Comparison of ENCODE assay signal across 11 cellular contexts in the genomic region with DNA sequence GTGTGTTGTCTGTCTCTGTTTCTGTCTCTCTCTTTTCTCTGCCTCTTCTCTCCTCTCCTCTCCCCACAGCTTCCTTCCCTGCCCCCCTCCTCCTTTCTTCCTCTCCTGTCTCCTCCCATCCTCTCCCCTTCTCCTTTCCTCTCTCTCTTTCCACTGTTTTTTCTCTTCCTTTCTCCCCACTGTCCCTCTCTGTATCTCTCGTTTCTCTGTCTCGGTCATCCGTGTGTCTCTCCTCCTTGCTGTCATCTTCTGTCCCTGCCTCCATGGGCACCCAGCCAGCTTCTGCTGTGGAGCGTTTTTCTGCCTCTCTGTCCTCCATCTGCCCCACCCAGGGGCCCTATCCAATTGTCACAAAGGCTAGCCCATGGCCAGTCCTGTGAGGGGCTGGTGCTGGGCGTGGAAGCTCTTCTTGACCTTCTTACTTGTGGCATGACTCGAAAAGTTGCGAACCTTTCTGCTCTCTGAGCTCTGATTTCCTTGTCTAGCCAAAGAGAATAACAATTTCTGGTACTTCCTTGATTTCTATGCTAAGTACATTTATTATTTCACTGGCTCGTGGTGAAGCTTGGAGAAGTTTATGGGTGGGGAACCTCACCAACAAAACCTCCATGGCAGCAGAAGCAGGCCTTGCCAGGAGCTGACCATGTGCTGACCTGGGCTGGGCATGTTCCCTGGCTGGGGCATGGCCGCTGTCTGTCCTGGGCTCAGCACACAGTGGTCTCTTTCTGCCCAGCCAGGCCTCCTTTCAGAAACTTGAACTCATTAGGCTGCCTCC.
A peak's percentile ranks its signal among the peaks of the same experiment; 100 is the strongest.
DNase-seq lines count a peak whose midpoint lies in the region; ATAC-seq and TF ChIP-seq lines count a peak whose summit lies in the region.
"Had no signal": no experiment of that assay in that cellular context is flagged by ENCODE, and none has a peak within 500 bp of the region (broad histone marks: within the 10 kb centered on the region; RNA-seq: fewer than 3 reads in every experiment).

No MANE protein-coding gene starts in this region.

- H3K27me3 ChIP-seq in BLaER1 treated with 17β-estradiol and CSF1 and Interleukin-3, amounts not matched to agents 10 nM and 100 nM = no peaks in the 10 kb centered on the region
- no peaks in the 10 kb centered on the region for H3K27me3 ChIP-seq in esophagus muscularis mucosa
- H3K27me3 ChIP-seq in neutrophil = no peaks in the 10 kb centered on the region
- no peaks in the 10 kb centered on the region for H3K27me3 ChIP-seq in CD4-positive, alpha-beta memory T cell (ENCODE audit: insufficient read depth, low read length)

- H3K4me3 Mint-ChIP-seq in CD4-positive, alpha-beta memory T cell = no peak overlapping the region
- H3K4me3 Mint-ChIP-seq in activated T-cell treated with anti-CD3 and anti-CD28 coated beads, Interleukin-2, amount 50 U/mL, for 24 hours = no peak overlapping the region
- H3K4me3 Mint-ChIP-seq: naive B cell had no signal

- no peaks in the 10 kb centered on the region for H3K9me3 ChIP-seq in BLaER1 treated with 17β-estradiol and CSF1 and Interleukin-3, amounts not matched to agents 10 nM and 100 nM (replicated peaks in 1 of 11)
- H3K9me3 ChIP-seq in esophagus muscularis mucosa = no peaks in the 10 kb centered on the region
- no peaks in the 10 kb centered on the region for H3K9me3 ChIP-seq in neutrophil
- H3K9me3 ChIP-seq in CD4-positive, alpha-beta memory T cell (ENCODE audit: control insufficient read depth in 1 of 2, low read length in 2 of 2) = no peaks in the 10 kb centered on the region

- CTCF ChIA-PET in CD4-positive, alpha-beta memory T cell (lab: Charles Lee; ENCODE audit: partially characterized antibody) = no interaction called here

- H3K9me3 Mint-ChIP-seq in CD4-positive, alpha-beta memory T cell = peaks cover 0 to 4% (median 0%) of the 10 kb centered on the region in 8 donors
- H3K9me3 Mint-ChIP-seq in activated T-cell treated with anti-CD3 and anti-CD28 coated beads, Interleukin-2, amount 50 U/mL, for 24 hours = no peaks in the 10 kb centered on the region

- peak overlapping the region; percentile 24 to 88 (median 77); a peak in 21 of 22 replicates for H3K4me2 ChIP-seq in BLaER1 treated with 17β-estradiol and CSF1 and Interleukin-3, amounts not matched to agents 10 nM and 100 nM

- no peaks in the 10 kb centered on the region for H3K36me3 ChIP-seq in BLaER1 treated with 17β-estradiol and CSF1 and Interleukin-3, amounts not matched to agents 10 nM and 100 nM
- H3K36me3 ChIP-seq in esophagus muscularis mucosa (no peaks in the 10 kb centered on the region), neutrophil (no peaks in the 10 kb centered on the region)
- H3K36me3 ChIP-seq in CD4-positive, alpha-beta memory T cell (ENCODE audit: insufficient read depth, low read length) = no peaks in the 10 kb centered on the region

- peak overlapping the region in 1 of 10 experiments; percentile 14; a peak in 1 of 20 replicates for H3K4me3 ChIP-seq in BLaER1 treated with 17β-estradiol and CSF1 and Interleukin-3, amounts not matched to agents 10 nM and 100 nM
- H3K4me3 ChIP-seq in esophagus muscularis mucosa (no peak overlapping the region), neutrophil (ENCODE audit: low read depth in 1 of 2, low read length in 1 of 2) (peak overlapping the region; percentile 11 to 36)
- H3K4me3 ChIP-seq in CD4-positive, alpha-beta memory T cell (ENCODE audit: low read length in 2 of 2) = no peak overlapping the region

- no peaks in the 10 kb centered on the region for H3K36me3 Mint-ChIP-seq in CD4-positive, alpha-beta memory T cell
- no peaks in the 10 kb centered on the region for H3K36me3 Mint-ChIP-seq in activated T-cell treated with anti-CD3 and anti-CD28 coated beads, Interleukin-2, amount 50 U/mL, for 24 hours (ENCODE audit: low read depth)
- H3K36me3 Mint-ChIP-seq: naive B cell had no signal

- H4K20me1 ChIP-seq in BLaER1 treated with 17β-estradiol and CSF1 and Interleukin-3, amounts not matched to agents 10 nM and 100 nM = no peaks in the 10 kb centered on the region

- H3K4me1 Mint-ChIP-seq in CD4-positive, alpha-beta memory T cell = peaks cover 0 to 4% (median 0%) of the 10 kb centered on the region in 4 donors
- H3K4me1 Mint-ChIP-seq in activated T-cell treated with anti-CD3 and anti-CD28 coated beads, Interleukin-2, amount 50 U/mL, for 24 hours (ENCODE audit: low read depth) = peaks cover 5% of the 10 kb centered on the region

- TF ChIP-seq CTCF in esophagus muscularis mucosa (IDR thresholded peaks at IDR 0.05) (no peak), neutrophil (IDR thresholded peaks at IDR 0.05) (no peak)

- DNase-seq in NCI-H345 treated with DMSO at 0.1 percent for 48 hours (lab: John Stamatoyannopoulos, UW; ENCODE audit: unreplicated experiment) (peak; percentile 15), esophagus muscularis mucosa (ENCODE audit: extremely low spot score) (no peak)
- DNase-seq in activated CD4-positive, CD25-positive, alpha-beta regulatory T cell (lab: John Stamatoyannopoulos, UW) = no peak
- no peak for DNase-seq in CD4-positive, alpha-beta memory T cell
- DNase-seq in activated T-cell treated with anti-CD3 and anti-CD28 coated beads, Interleukin-2, amount 50 U/mL, for 24 hours = no peak
- DNase-seq: DMS 273 treated with DMSO at 0.1 percent for 48 hours; naive B cell; stimulated activated CD4-positive, alpha-beta T cell treated with anti-CD3 and anti-CD28 coated beads, Interleukin-2, amount 100 ng/mL, for 48 hours had no signal

- 55% methylated on average over 9 of the region's 9 CpGs for WGBS in esophagus muscularis mucosa

- H3K4me1 ChIP-seq in BLaER1 treated with 17β-estradiol and CSF1 and Interleukin-3, amounts not matched to agents 10 nM and 100 nM = peaks cover 33 to 82% (median 53%) of the 10 kb centered on the region in 10 experiments
- H3K4me1 ChIP-seq in esophagus muscularis mucosa = peaks cover 0 to 15% (median 9%) of the 10 kb centered on the region in 4 donors
- peaks cover 33 to 38% of the 10 kb centered on the region in 2 experiments for H3K4me1 ChIP-seq in neutrophil (ENCODE audit: control insufficient read depth in 1 of 2, insufficient read depth in 1 of 2, low read depth in 1 of 2, low read length in 1 of 2)
- no peaks in the 10 kb centered on the region for H3K4me1 ChIP-seq in CD4-positive, alpha-beta memory T cell (ENCODE audit: insufficient read depth, low read length)

- POLR2A ChIA-PET in CD4-positive, alpha-beta memory T cell (lab: Charles Lee; ENCODE audit: partially characterized antibody) = no interaction called here

- no peak for TF ChIP-seq POLR2A in esophagus muscularis mucosa (IDR thresholded peaks at IDR 0.05; ENCODE audit: low read depth)

- peaks cover 0 to 3% of the 10 kb centered on the region in 2 donors for H3K27me3 Mint-ChIP-seq in CD4-positive, alpha-beta memory T cell
- no peaks in the 10 kb centered on the region for H3K27me3 Mint-ChIP-seq in activated T-cell treated with anti-CD3 and anti-CD28 coated beads, Interleukin-2, amount 50 U/mL, for 24 hours

- ATAC-seq in GM21825 (IDR thresholded peaks at IDR 0.05; ENCODE audit: unreplicated experiment) = no peak

- H3K9ac ChIP-seq in BLaER1 treated with 17β-estradiol and CSF1 and Interleukin-3, amounts not matched to agents 10 nM and 100 nM = peak overlapping the region in 10 of 11 experiments; percentile 1 to 69 (median 53); a peak in 14 of 22 replicates

- peak overlapping the region in 10 of 11 experiments; percentile 11 to 86 (median 68); a peak in 19 of 22 replicates for H3K27ac ChIP-seq in BLaER1 treated with 17β-estradiol and CSF1 and Interleukin-3, amounts not matched to agents 10 nM and 100 nM
- H3K27ac ChIP-seq in esophagus muscularis mucosa (replicated peaks in 1 of 4) (peak overlapping the region; percentile 4 to 47 (median 36)), neutrophil (peak overlapping the region; percentile 95)
- H3K27ac ChIP-seq in CD4-positive, alpha-beta memory T cell (ENCODE audit: low read depth, low read length) = no peak overlapping the region

- peak overlapping the region in 1 of 7 donors; percentile 14 for H3K27ac Mint-ChIP-seq in CD4-positive, alpha-beta memory T cell
- no peak overlapping the region for H3K27ac Mint-ChIP-seq in activated T-cell treated with anti-CD3 and anti-CD28 coated beads, Interleukin-2, amount 50 U/mL, for 24 hours

- TF ChIP-seq EP300 in esophagus muscularis mucosa (IDR thresholded peaks at IDR 0.05) = no peak

- intact Hi-C loops in esophagus muscularis mucosa (cut with DNase I) = no loop called here
- intact Hi-C loops in CD4-positive, alpha-beta memory T cell (cut with micrococcal nuclease) = no loop called here

Comparison
In these comparisons a context has a peak if more than half of its experiments do, and no peak if none do; other contexts are left out.
1. H3K4me3 ChIP-seq: peak in neutrophil (2 of 2); none in esophagus muscularis mucosa (0 of 4) and CD4-positive, alpha-beta memory T cell (0 of 2).